Comparison of ENCODE assay signal across 17 cellular contexts in the genomic region with DNA sequence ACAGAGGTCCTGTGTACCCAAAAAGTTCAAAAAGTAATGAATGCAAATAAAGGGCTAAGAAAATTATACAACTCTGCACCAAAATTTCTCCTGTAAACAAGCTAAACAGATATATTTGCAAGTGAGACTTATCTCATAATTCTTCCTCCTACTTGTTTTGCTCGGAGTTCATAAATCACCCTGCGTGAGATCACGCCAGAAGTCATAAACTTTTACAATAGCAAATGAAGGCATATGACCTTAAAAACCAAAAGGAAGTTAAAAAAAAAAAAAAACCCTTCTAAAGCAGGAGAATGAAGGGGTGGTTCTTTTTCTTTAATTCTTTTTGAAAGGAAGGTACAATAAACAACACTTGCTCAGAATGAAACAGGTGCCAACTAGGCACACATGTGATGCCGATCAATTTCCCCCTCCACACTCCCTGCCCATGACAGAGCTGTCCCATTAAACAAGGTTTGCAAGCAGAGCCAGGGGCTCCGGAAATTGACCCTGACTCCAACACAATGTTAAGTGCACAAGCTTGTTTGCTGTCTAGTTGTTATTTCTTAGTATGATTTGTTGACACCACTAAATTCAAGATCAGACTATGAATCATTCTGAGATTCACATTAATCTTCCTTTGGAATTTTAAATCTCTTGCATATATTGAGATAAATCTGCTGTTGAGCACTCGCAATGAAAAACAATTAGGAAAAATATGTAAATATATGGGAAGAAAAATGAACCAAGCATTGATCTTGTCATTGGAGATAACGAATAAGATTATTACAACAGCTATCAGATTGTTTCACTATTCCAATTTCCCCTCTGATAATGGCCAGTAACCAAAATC.
"Had no signal": no experiment of that assay in that cellular context is flagged by ENCODE, and none has a peak within 500 bp of the region (broad histone marks: within the 10 kb centered on the region; RNA-seq: fewer than 3 reads in every experiment).

No MANE protein-coding gene starts in this region.

- H3K4me1 ChIP-seq: left lung had no signal

- ATAC-seq: activated T-helper 17 cell treated with anti-CD3 and anti-CD28 coated beads, Interleukin-2, amount 50 U/mL, for 72 hours; left lung; naive thymus-derived CD4-positive, alpha-beta T cell had no signal

- H3K9me3 Mint-ChIP-seq: activated B cell treated with CpG ODN at 0.5 μM for 24 hours; activated CD4-positive, alpha-beta memory T cell treated with anti-CD3 and anti-CD28 coated beads for 36 hours; activated naive CD8-positive, alpha-beta T cell treated with anti-CD3 and anti-CD28 coated beads for 36 hours; activated T-helper 17 cell treated with anti-CD3 and anti-CD28 coated beads, Interleukin-2, amount 50 U/mL, for 72 hours; naive thymus-derived CD4-positive, alpha-beta T cell had no signal

- H3K27ac ChIP-seq: esophagus muscularis mucosa, left lung, SJSA1, tibial artery had no signal

- H3K4me1 Mint-ChIP-seq: activated B cell treated with CpG ODN at 0.5 μM for 24 hours; activated naive CD8-positive, alpha-beta T cell treated with anti-CD3 and anti-CD28 coated beads for 36 hours; naive thymus-derived CD4-positive, alpha-beta T cell had no signal

- H3K36me3 ChIP-seq: SJSA1 had no signal

- DNase-seq: activated B cell treated with CpG ODN at 0.5 μM for 24 hours; activated CD4-positive, alpha-beta memory T cell treated with anti-CD3 and anti-CD28 coated beads for 36 hours; activated CD4-positive, alpha-beta T cell treated with anti-CD3 and anti-CD28 coated beads for 4 hours; activated naive CD4-positive, alpha-beta T cell; activated naive CD8-positive, alpha-beta T cell treated with anti-CD3 and anti-CD28 coated beads for 36 hours; activated T-cell treated with anti-CD3 and anti-CD28 coated beads for 4 hours; amygdala; left lung; naive thymus-derived CD4-positive, alpha-beta T cell; stimulated activated CD4-positive, alpha-beta T cell treated with anti-CD3 and anti-CD28 coated beads, Interleukin-12 subunit alpha, Interleukin-12 subunit beta, amount 100 ng/mL, for 4 hours; stimulated activated CD4-positive, alpha-beta T cell treated with anti-CD3 and anti-CD28 coated beads, Interleukin-1b, Interleukin-23, amount 100 ng/mL, for 48 hours; stimulated activated CD8-positive, alpha-beta memory T cell treated with anti-CD3 and anti-CD28 coated beads, Interleukin-4, amount 100 ng/mL, for 48 hours; stimulated activated naive CD4-positive, alpha-beta T cell treated with Interleukin-2 at 50 U/mL for 16 hours; tibial artery had no signal

- H3K9me3 ChIP-seq: esophagus muscularis mucosa, left lung, SJSA1, tibial artery had no signal

- H3K27ac Mint-ChIP-seq: activated B cell treated with CpG ODN at 0.5 μM for 24 hours; activated CD4-positive, alpha-beta memory T cell treated with anti-CD3 and anti-CD28 coated beads for 36 hours; activated naive CD8-positive, alpha-beta T cell treated with anti-CD3 and anti-CD28 coated beads for 36 hours; activated T-helper 17 cell treated with anti-CD3 and anti-CD28 coated beads, Interleukin-2, amount 50 U/mL, for 72 hours had no signal

- H3K27me3 ChIP-seq: esophagus muscularis mucosa, left lung, SJSA1, tibial artery had no signal

- H3K27me3 Mint-ChIP-seq: activated B cell treated with CpG ODN at 0.5 μM for 24 hours; activated CD4-positive, alpha-beta memory T cell treated with anti-CD3 and anti-CD28 coated beads for 36 hours; activated naive CD8-positive, alpha-beta T cell treated with anti-CD3 and anti-CD28 coated beads for 36 hours; activated T-helper 17 cell treated with anti-CD3 and anti-CD28 coated beads, Interleukin-2, amount 50 U/mL, for 72 hours; naive thymus-derived CD4-positive, alpha-beta T cell had no signal

- H3K4me3 Mint-ChIP-seq: activated B cell treated with CpG ODN at 0.5 μM for 24 hours; activated CD4-positive, alpha-beta memory T cell treated with anti-CD3 and anti-CD28 coated beads for 36 hours; activated naive CD8-positive, alpha-beta T cell treated with anti-CD3 and anti-CD28 coated beads for 36 hours; activated T-helper 17 cell treated with anti-CD3 and anti-CD28 coated beads, Interleukin-2, amount 50 U/mL, for 72 hours; naive thymus-derived CD4-positive, alpha-beta T cell had no signal

- H3K4me3 ChIP-seq: esophagus muscularis mucosa, left lung, SJSA1, tibial artery had no signal
